8 cellular contexts compared by ENCODE assay signal in the genomic region with DNA sequence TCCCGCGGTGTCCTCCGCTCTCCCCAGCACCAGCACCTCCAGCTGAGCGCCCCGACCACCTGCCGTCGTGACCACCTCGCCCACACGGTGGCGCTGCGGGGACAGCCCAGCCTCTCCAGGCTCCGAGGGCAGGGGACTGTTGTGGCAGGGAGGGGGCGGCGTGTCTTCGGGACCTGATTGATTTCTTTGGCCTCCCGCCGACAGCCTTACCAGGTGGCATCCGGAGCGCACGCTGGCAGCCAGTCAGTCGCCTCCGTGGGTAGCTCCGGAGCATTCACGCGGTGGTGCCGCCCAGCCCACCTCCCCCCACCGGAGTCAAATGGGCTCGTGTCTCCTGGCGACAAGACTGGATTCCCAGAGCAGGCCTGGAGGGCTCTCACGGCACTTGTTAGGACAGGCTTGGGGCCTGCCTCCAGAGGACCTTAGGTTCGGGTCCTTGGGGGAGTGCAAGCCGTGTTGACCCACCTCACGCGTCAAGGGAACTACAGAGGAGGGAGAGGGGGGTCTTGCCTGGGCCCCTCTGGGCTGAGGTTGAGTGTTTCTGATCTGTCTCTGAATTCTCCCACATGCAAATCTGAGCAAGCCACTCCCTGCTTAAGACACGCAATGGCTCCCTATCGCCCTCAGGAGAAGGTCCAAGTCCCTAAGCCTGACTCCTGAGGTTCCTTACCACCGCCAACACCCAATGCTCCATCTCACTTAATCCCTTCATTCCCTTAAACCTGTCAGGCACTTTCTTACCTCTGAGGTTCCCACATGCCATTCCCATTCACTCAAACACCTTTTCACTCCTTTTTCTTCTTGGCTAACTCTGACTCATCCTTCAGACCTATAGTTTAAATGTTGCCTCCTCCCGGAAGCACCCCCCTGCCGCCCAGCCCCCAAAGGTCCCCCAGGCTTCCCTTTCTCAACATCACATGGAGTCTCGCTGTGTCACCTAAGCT. TPM values are rescaled to one million over a fixed set of nuclear protein-coding genes. Genes with fewer than 3 reads are reported as not detected.
DNase-seq lines count a peak whose midpoint lies in the region; ATAC-seq and TF ChIP-seq lines count a peak whose summit lies in the region.

No MANE protein-coding gene starts in this region.

- H3K4me3 ChIP-seq in duodenal mucosa (ENCODE audit: low read depth in 1 of 2, low read length in 2 of 2) (peak overlapping the region; percentile 46 to 51), lower leg skin (ENCODE audit: low read depth, poor library complexity, severe bottlenecking) (no peak overlapping the region)

- TF ChIP-seq CTCF in lower leg skin (IDR thresholded peaks at IDR 0.05): peak in 1 of 3 donors; percentile 76

- 17 to 19% methylated on average over 33 to 40 of the region's 40 CpGs for WGBS in lower leg skin, 2 donors

- peaks cover 0 to 3% of the 10 kb centered on the region in 2 donors for H3K27me3 ChIP-seq in duodenal mucosa (ENCODE audit: control insufficient read depth in 1 of 2, insufficient read depth in 2 of 2, low read length in 2 of 2)

- H3K36me3 ChIP-seq in duodenal mucosa (ENCODE audit: control insufficient read depth in 1 of 2, insufficient read depth in 2 of 2, low read length in 2 of 2): no peaks in the 10 kb centered on the region

- H3K4me1 ChIP-seq in duodenal mucosa (ENCODE audit: control insufficient read depth in 1 of 2, insufficient read depth in 2 of 2, low read length in 2 of 2): peaks cover 0 to 6% of the 10 kb centered on the region in 2 donors

- intact Hi-C loops in lower leg skin (cut with DNase I; ENCODE audit: low total_unique reads): loop anchor here (5.0 kb wide), 1 partner anchor 131 kb away; no protein-coding TSS in a partner anchor

- no peak for TF ChIP-seq POLR2A in lower leg skin (IDR thresholded peaks at IDR 0.05)

- H3K9me3 ChIP-seq in duodenal mucosa (ENCODE audit: control insufficient read depth in 1 of 2, low read length in 2 of 2): no peaks in the 10 kb centered on the region

- no peak overlapping the region for H3K27ac ChIP-seq in duodenal mucosa (ENCODE audit: low read depth, low read length)

- peak overlapping the region in 1 of 2 donors; percentile 32 for H3K9ac ChIP-seq in duodenal mucosa (ENCODE audit: low read depth in 1 of 2, low read length in 2 of 2)

- DNase-seq in ELR (ENCODE audit: low read depth) (peak; percentile 67), NCI-H510A (lab: John Stamatoyannopoulos, UW) (peak; percentile 36), lower leg skin (ENCODE audit: low spot score in 2 of 2) (peak; percentile 77 to 97)
- peak; percentile 51 to 55 for DNase-seq in activated CD4-positive, alpha-beta T cell treated with anti-CD3 and anti-CD28 coated beads, Interleukin-2, amount 50 U/mL, for 4 hours
- peak; percentile 13 to 62 (median 31) for DNase-seq in stimulated activated CD4-positive, alpha-beta T cell treated with anti-CD3 and anti-CD28 coated beads, TNF-alpha, amount 100 ng/mL, for 1 hour (ENCODE audit: low read depth in 3 of 3, low spot score in 1 of 3)

- ATAC-seq in HG03103 (IDR thresholded peaks at IDR 0.05; ENCODE audit: low read depth, unreplicated experiment): peak; percentile 62
- no peak for ATAC-seq in HG03571 (IDR thresholded peaks at IDR 0.05; ENCODE audit: unreplicated experiment)

RNA-seq across cellular contexts. Expression of gene GGTA1, which starts 51.2 kb away (rescaled TPM):
- 10 to 100 TPM in 1 of 4 donors, 1 to 10 TPM in 3; 5.4 to 11.9 (median 8.0) TPM for total RNA-seq in lower leg skin

Comparison
In these comparisons a context has a peak if more than half of its experiments do, and no peak if none do; other contexts are left out.
1. DNase-seq: peak in every context shown above with its lines; median percentile 87 in lower leg skin; 67 in ELR; 53 in activated CD4-positive, alpha-beta T cell treated with anti-CD3 and anti-CD28 coated beads, Interleukin-2, amount 50 U/mL, for 4 hours; 36 in NCI-H510A; 31 in stimulated activated CD4-positive, alpha-beta T cell treated with anti-CD3 and anti-CD28 coated beads, TNF-alpha, amount 100 ng/mL, for 1 hour.